Comparison of ENCODE assay signal across 8 cellular contexts in genomic region chr19:49642488-49643035, GRCh38. TPM values are rescaled to one million over a fixed set of nuclear protein-coding genes. Genes with fewer than 3 reads are reported as not detected.
DNase-seq lines count a peak whose midpoint lies in the region; ATAC-seq and TF ChIP-seq lines count a peak whose summit lies in the region.

No MANE protein-coding gene starts in this region.

- H3K4me1 ChIP-seq in ES-I3 (ENCODE audit: insufficient read depth, low read length) (peaks cover 9% of the 10 kb centered on the region), PC-9 (replicated peaks; ENCODE audit: insufficient read depth) (peaks cover 37% of the 10 kb centered on the region)

- TF ChIP-seq CTCF in PC-9 (conservative IDR thresholded peaks at IDR 0.05) (no peak), epithelial cell of proximal tubule (conservative IDR thresholded peaks at IDR 0.05; ENCODE audit: low read depth, low read length) (no peak)

- H3K9me3 ChIP-seq in ES-I3 (ENCODE audit: control insufficient read depth, insufficient read depth, low read length): no peaks in the 10 kb centered on the region
- no peaks in the 10 kb centered on the region for H3K9me3 ChIP-seq in PC-9 (ENCODE audit: insufficient read depth, low read depth)

- H4K20me1 ChIP-seq in PC-9 (ENCODE audit: insufficient read depth): peaks cover 26% of the 10 kb centered on the region

- peak overlapping the region; percentile 84 for H2AFZ ChIP-seq in PC-9

- H3K4me3 ChIP-seq in PC-9: peak overlapping the region; percentile 97
- H3K4me3 ChIP-seq in epithelial cell of proximal tubule (ENCODE audit: low read depth, low read length): peak overlapping the region; percentile 100

- CTCF ChIA-PET in PC-9 (lab: Charles Lee): interaction anchor here (1.1 kb wide), 1 partner anchor 72 kb away, joined by 3 read pairs; no protein-coding TSS in a partner anchor

- H3K27ac ChIP-seq in PC-9: peak overlapping the region; percentile 65

- H3K36me3 ChIP-seq in ES-I3 (ENCODE audit: insufficient read depth, low read length) (no peaks in the 10 kb centered on the region), PC-9 (ENCODE audit: low read depth) (peaks cover 11% of the 10 kb centered on the region)

- peaks cover 21% of the 10 kb centered on the region for H3F3A ChIP-seq in PC-9 (ENCODE audit: insufficient read depth, low read depth)

- peaks cover 58% of the 10 kb centered on the region for H3K79me2 ChIP-seq in PC-9 (ENCODE audit: low read depth)

- H3K9ac ChIP-seq in ES-I3 (ENCODE audit: low read depth, low read length): peak overlapping the region; percentile 84

- H3K9me2 ChIP-seq in PC-9 (ENCODE audit: insufficient read depth): no peaks in the 10 kb centered on the region

- ATAC-seq in GM21367 (IDR thresholded peaks at IDR 0.05; ENCODE audit: unreplicated experiment) (no peak), GM18498 (IDR thresholded peaks at IDR 0.05; ENCODE audit: unreplicated experiment) (no peak)

- DNase-seq in PC-9 (no peak), epithelial cell of proximal tubule (ENCODE audit: low read depth) (no peak), pons (ENCODE audit: low spot score) (peak; percentile 20), mesenteric fat pad (ENCODE audit: low spot score) (no peak), NCI-H1417 treated with DMSO at 0.1 percent for 48 hours (lab: John Stamatoyannopoulos, UW) (no peak)

- BruUV-seq in PC-9 (replicated peaks; lab: Mats Ljungman, UMichigan): TSS peak; percentile 0

- no peaks in the 10 kb centered on the region for H3K27me3 ChIP-seq in PC-9 (ENCODE audit: insufficient read depth, low read depth)

- intact Hi-C loops in PC-9 (cut with micrococcal nuclease; ENCODE audit: unreplicated experiment): loop anchor here (1.0 to 10.0 kb wide), 3 partner anchors 22 to 770 kb away; partner anchors contain the start of genes GYS1, PPP1R15A and RUVBL2

- POLR2A ChIA-PET in PC-9 (lab: Charles Lee; ENCODE audit: unreplicated experiment): interaction anchor here (0.6 to 2.4 kb wide), 9 partner anchors 15 to 1254 kb away, joined by 3 to 25 read pairs (median 6); partner anchors contain the start of gene IRF3

- H3K4me2 ChIP-seq in PC-9: peak overlapping the region; percentile 99

RNA-seq across cellular contexts. Expression of gene SCAF1, which starts 0.6 kb away (rescaled TPM):
- 86.9 and 91.3 TPM in 2 replicates for total RNA-seq in PC-9 (2021)
- 51.0 and 54.8 TPM in 2 replicates for total RNA-seq in epithelial cell of proximal tubule
- 64.3 TPM for total RNA-seq in mesenteric fat pad

RNA-seq across cellular contexts. Expression of gene RRAS, which starts 2.6 kb away (rescaled TPM):
- total RNA-seq in PC-9 (2021): 36.6 and 40.6 TPM in 2 replicates
- 33.5 and 67.2 TPM in 2 replicates for total RNA-seq in epithelial cell of proximal tubule
- 107 TPM for total RNA-seq in mesenteric fat pad

RNA-seq across cellular contexts. Expression of gene IRF3, which starts 23.1 kb away (rescaled TPM):
- total RNA-seq in PC-9 (2021) (181 and 220 TPM in 2 replicates), epithelial cell of proximal tubule (73.8 and 78.3 TPM in 2 replicates), mesenteric fat pad (46.7 TPM)

RNA-seq across cellular contexts. Expression of gene BCL2L12, which starts 23.2 kb away (rescaled TPM):
- total RNA-seq in PC-9 (2021) (80.3 and 84.8 TPM in 2 replicates), epithelial cell of proximal tubule (53.3 and 69.8 TPM in 2 replicates), mesenteric fat pad (10.7 TPM)

RNA-seq across cellular contexts. Expression of gene PRMT1, which starts 34.5 kb away (rescaled TPM):
- 228 and 261 TPM in 2 replicates for total RNA-seq in PC-9 (2021)
- total RNA-seq in epithelial cell of proximal tubule: 186 and 629 TPM in 2 replicates
- 105 TPM for total RNA-seq in mesenteric fat pad
